ENCODE assay signal across 8 cellular contexts in the genomic region with DNA sequence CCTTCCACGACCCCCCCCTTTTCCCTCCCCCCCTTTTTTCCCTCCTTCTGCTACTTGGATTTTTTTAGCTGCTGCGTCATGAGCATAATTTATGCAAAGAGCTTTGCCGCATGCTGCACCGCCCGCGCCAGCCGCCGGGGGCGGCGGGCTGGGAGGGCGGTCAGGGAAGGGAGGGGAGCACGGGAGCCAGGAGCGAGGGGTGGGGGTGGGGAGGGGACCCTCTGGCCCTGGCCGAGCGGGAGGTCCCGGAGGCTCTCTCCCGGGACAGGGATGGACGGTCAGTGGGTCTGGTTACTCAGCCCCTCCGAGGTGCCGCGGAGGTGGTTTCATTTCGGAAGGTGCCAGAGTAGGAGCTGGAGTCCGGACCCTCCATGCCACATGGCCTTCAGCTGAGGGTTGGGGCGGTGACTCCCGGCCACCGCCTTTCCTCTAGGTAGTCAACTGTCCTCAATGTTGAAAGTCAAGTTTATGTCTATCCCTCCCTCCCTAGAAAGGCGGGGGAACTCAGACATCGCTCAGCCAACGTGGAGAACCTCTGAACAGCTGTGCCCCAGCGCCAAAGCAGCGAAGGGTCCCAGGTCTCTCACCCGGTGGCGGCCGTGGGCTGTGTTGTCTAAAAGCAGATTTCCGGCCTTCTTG. TPM values are rescaled to one million over a fixed set of nuclear protein-coding genes. Genes with fewer than 3 reads are reported as not detected.
DNase-seq lines count a peak whose midpoint lies in the region; ATAC-seq and TF ChIP-seq lines count a peak whose summit lies in the region.

Gene POU6F1 (minus strand): TSS at position 95 of the 639 bp plus-strand sequence. CDS start 11,226 bp downstream, outside the sequence.

- peak; percentile 47 for TF ChIP-seq POLR2A in GM19099 (IDR thresholded peaks at IDR 0.05; ENCODE audit: extremely low read depth, insufficient read length, low read depth)

- no peaks in the 10 kb centered on the region for H3K9me3 Mint-ChIP-seq in effector memory CD8-positive, alpha-beta T cell

- H3K9ac ChIP-seq in mesenchymal stem cell (ENCODE audit: low read length), result peak within 1 kb of the TSS; percentile 95

- peaks cover 3% of the 10 kb centered on the region for H3K36me3 Mint-ChIP-seq in effector memory CD8-positive, alpha-beta T cell (ENCODE audit: insufficient read depth)

- peak within 1 kb of the TSS; percentile 98 for H2BK120ac ChIP-seq in mesenchymal stem cell (ENCODE audit: low read depth, low read length)

- H3K9me3 ChIP-seq in BE2C (no peaks in the 10 kb centered on the region), mesenchymal stem cell (ENCODE audit: control insufficient read depth, low read length) (no peaks in the 10 kb centered on the region)

- H3K27me3 ChIP-seq in BE2C, result no peaks in the 10 kb centered on the region
- H3K27me3 ChIP-seq in mesenchymal stem cell (ENCODE audit: control insufficient read depth in 1 of 2, insufficient read depth in 1 of 2, low read length in 2 of 2), result no peaks in the 10 kb centered on the region

- TF ChIP-seq CTCF in BE2C (IDR thresholded peaks at IDR 0.05; ENCODE audit: low read depth, low read length), result peak; percentile 50

- 6% methylated on average over 34 of the region's 35 CpGs for WGBS in mesenchymal stem cell

- no peak within 1 kb of the TSS for H3K27ac ChIP-seq in mesenchymal stem cell (ENCODE audit: low read length, poor library complexity, severe bottlenecking)

- H2BK12ac ChIP-seq in mesenchymal stem cell (ENCODE audit: low read length in 2 of 2), result peak within 1 kb of the TSS in 1 of 2 experiments; percentile 71

- peak within 1 kb of the TSS; percentile 95 for H4K8ac ChIP-seq in mesenchymal stem cell (ENCODE audit: low read length)

- peak within 1 kb of the TSS; percentile 56 to 92 for H3K14ac ChIP-seq in mesenchymal stem cell (ENCODE audit: low read length in 2 of 2)

- peak within 1 kb of the TSS; percentile 87 to 94 for H3K18ac ChIP-seq in mesenchymal stem cell (ENCODE audit: low read depth in 1 of 2, low read length in 2 of 2)

- peak within 1 kb of the TSS; percentile 98 to 99 for H3K27ac Mint-ChIP-seq in effector memory CD8-positive, alpha-beta T cell

- H3K4me3 ChIP-seq in BE2C (ENCODE audit: low read depth, low read length) (peak within 1 kb of the TSS; percentile 76), mesenchymal stem cell (ENCODE audit: insufficient read depth in 1 of 2, low read depth in 1 of 2, low read length in 2 of 2) (peak within 1 kb of the TSS; percentile 77 to 92)

- H2BK5ac ChIP-seq in mesenchymal stem cell (ENCODE audit: low read depth, low read length, poor library complexity, severe bottlenecking), result peak within 1 kb of the TSS; percentile 51

- H3K23ac ChIP-seq in mesenchymal stem cell (ENCODE audit: low read length in 2 of 2), result peak within 1 kb of the TSS in 1 of 2 experiments; percentile 59

- peak within 1 kb of the TSS; percentile 64 for H2AK5ac ChIP-seq in mesenchymal stem cell (ENCODE audit: low read length, severe bottlenecking)

- peak; percentile 62 for ATAC-seq in HG03439 (IDR thresholded peaks at IDR 0.05; ENCODE audit: unreplicated experiment)
- peak; percentile 80 for ATAC-seq in effector memory CD8-positive, alpha-beta T cell (replicated peaks)

- H3K4me1 ChIP-seq in BE2C (peaks cover 5% of the 10 kb centered on the region), mesenchymal stem cell (ENCODE audit: control insufficient read depth, insufficient read depth, low read depth, low read length) (peaks cover 7% of the 10 kb centered on the region)

- H3K4me3 Mint-ChIP-seq in effector memory CD8-positive, alpha-beta T cell, result peak within 1 kb of the TSS; percentile 92 to 97

- H3K4me1 Mint-ChIP-seq in effector memory CD8-positive, alpha-beta T cell (ENCODE audit: low read depth in 2 of 2), result peaks cover 10 to 20% of the 10 kb centered on the region in 2 donors

- H3K4ac ChIP-seq in mesenchymal stem cell (ENCODE audit: low read depth in 1 of 2, low read length in 2 of 2), result peak within 1 kb of the TSS; percentile 73 to 94

- no peaks in the 10 kb centered on the region for H3K27me3 Mint-ChIP-seq in effector memory CD8-positive, alpha-beta T cell

- H2AFZ ChIP-seq in mesenchymal stem cell (ENCODE audit: low read depth, low read length), result peak within 1 kb of the TSS; percentile 60

- H3K79me1 ChIP-seq in mesenchymal stem cell (replicated peaks; ENCODE audit: low read length, poor library complexity, severe bottlenecking), result no peaks in the 10 kb centered on the region

- DNase-seq in BE2C (peak; percentile 85), NCI-H69 (lab: John Stamatoyannopoulos, UW) (peak; percentile 90), mesenchymal stem cell (peak; percentile 90)
- DNase-seq in activated CD8-positive, alpha-beta memory T cell treated with anti-CD3 and anti-CD28 coated beads for 4 hours (ENCODE audit: low read depth in 2 of 2), result peak; percentile 25 to 46
- peak; percentile 54 to 66 (median 59) for DNase-seq in effector memory CD8-positive, alpha-beta T cell
- peak; percentile 26 for DNase-seq in stimulated activated CD8-positive, alpha-beta memory T cell treated with anti-CD3 and anti-CD28 coated beads, Interleukin-12 subunit alpha, Interleukin-12 subunit beta, amount 100 ng/mL, for 1 hour (ENCODE audit: low read depth)

- peak within 1 kb of the TSS; percentile 85 for H4K91ac ChIP-seq in mesenchymal stem cell (ENCODE audit: low read length)

- H3K4me2 ChIP-seq in mesenchymal stem cell (ENCODE audit: low read length, poor library complexity, severe bottlenecking), result peak within 1 kb of the TSS; percentile 86

- peaks cover 3% of the 10 kb centered on the region; the same call in 1 of the 2 replicates for H3K36me3 ChIP-seq in BE2C
- H3K36me3 ChIP-seq in mesenchymal stem cell (ENCODE audit: control insufficient read depth in 1 of 2, insufficient read depth in 2 of 2, low read depth in 1 of 2, low read length in 2 of 2), result no peaks in the 10 kb centered on the region

- H2BK15ac ChIP-seq in mesenchymal stem cell (ENCODE audit: low read depth, poor library complexity, severe bottlenecking), result peak within 1 kb of the TSS; percentile 53

RNA-seq across cellular contexts. Expression of gene POU6F1, which starts in this region (rescaled TPM):
- polyA plus RNA-seq in BE2C (2012; ENCODE audit: insufficient read depth, insufficient read length, low read depth), result 13.6 TPM
- 7.4 TPM for polyA plus RNA-seq in mesenchymal stem cell (2013, experiment 1 of 2)
- 8.8 TPM for polyA plus RNA-seq in mesenchymal stem cell (2013, experiment 2 of 2)

Comparison
In these comparisons a context has a peak if more than half of its experiments do, and no peak if none do; other contexts are left out.
1. DNase-seq: peak in every context shown above with its lines; median percentile 90 in NCI-H69; 90 in mesenchymal stem cell; 85 in BE2C; 59 in effector memory CD8-positive, alpha-beta T cell; 36 in activated CD8-positive, alpha-beta memory T cell treated with anti-CD3 and anti-CD28 coated beads for 4 hours; 26 in stimulated activated CD8-positive, alpha-beta memory T cell treated with anti-CD3 and anti-CD28 coated beads, Interleukin-12 subunit alpha, Interleukin-12 subunit beta, amount 100 ng/mL, for 1 hour.